In the genomic region with DNA sequence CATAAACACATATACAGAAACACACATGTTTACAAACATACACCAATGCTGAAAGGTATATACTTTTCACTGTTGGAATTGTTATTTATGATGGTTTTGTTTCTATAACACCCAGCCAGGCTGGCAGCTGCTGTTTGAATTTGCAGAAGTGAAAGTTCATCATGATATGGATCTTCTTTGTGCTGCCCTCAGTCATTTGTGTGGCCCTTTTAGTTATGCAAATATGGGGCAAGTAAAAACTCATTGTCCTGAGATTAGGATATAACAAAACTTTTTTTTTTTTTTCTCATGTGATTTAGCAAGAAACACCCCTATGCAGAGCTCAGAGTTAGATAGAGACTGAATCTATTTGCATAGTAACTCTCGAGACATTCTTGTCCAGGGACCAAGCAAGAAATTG, we compare ENCODE assay signal across 12 cellular contexts.
DNase-seq lines count a peak whose midpoint lies in the region; ATAC-seq and TF ChIP-seq lines count a peak whose summit lies in the region.
"Had no signal": no experiment of that assay in that cellular context is flagged by ENCODE, and none has a peak within 500 bp of the region (broad histone marks: within the 10 kb centered on the region; RNA-seq: fewer than 3 reads in every experiment).

No MANE protein-coding gene starts in this region.

- no peaks in the 10 kb centered on the region for H3K36me3 ChIP-seq in A673 (ENCODE audit: insufficient read depth, low read length, poor library complexity, severe bottlenecking)
- H3K36me3 ChIP-seq: BLaER1 had no signal

- no peaks in the 10 kb centered on the region for H3K9me3 ChIP-seq in A673 (ENCODE audit: low read depth, low read length, poor library complexity, severe bottlenecking)

- POLR2A ChIA-PET in A673 (lab: Charles Lee; ENCODE audit: low non-redundant PET) = no interaction called here

- no peak overlapping the region for H3K4me3 ChIP-seq in A673 (ENCODE audit: low read depth, low read length, poor library complexity, severe bottlenecking)
- H3K4me3 ChIP-seq: BLaER1 had no signal

- intact Hi-C loops in A673 (cut with micrococcal nuclease; ENCODE audit: unreplicated experiment) = no loop called here

- peak; percentile 92 for ATAC-seq in GM18520 (IDR thresholded peaks at IDR 0.05; ENCODE audit: unreplicated experiment)
- ATAC-seq in GM21528 (IDR thresholded peaks at IDR 0.05; ENCODE audit: low FRiP score, unreplicated experiment) = peak; percentile 98
- peak; percentile 85 for ATAC-seq in HG03097 (IDR thresholded peaks at IDR 0.05; ENCODE audit: low FRiP score, unreplicated experiment)

- no peak overlapping the region for H3K27ac ChIP-seq in A673 (ENCODE audit: low read depth, low read length, poor library complexity, severe bottlenecking)
- H3K27ac ChIP-seq: BLaER1 had no signal

- CTCF ChIA-PET in A673 (lab: Charles Lee) = no interaction called here

- TF ChIP-seq CTCF in GM20000 (IDR thresholded peaks at IDR 0.05; ENCODE audit: extremely low read depth, missing control alignments) = no peak
- no peak for TF ChIP-seq CTCF in A673 (conservative IDR thresholded peaks at IDR 0.05; ENCODE audit: low read depth, low read length)

- no peaks in the 10 kb centered on the region for H3K4me1 ChIP-seq in A673 (ENCODE audit: insufficient read depth, low read length, poor library complexity, severe bottlenecking)

- no peaks in the 10 kb centered on the region for H3K27me3 ChIP-seq in A673 (replicated peaks; ENCODE audit: insufficient read depth, low read depth, low read length, poor library complexity)
- H3K27me3 ChIP-seq: BLaER1 had no signal

- DNase-seq in NOMO-1 treated with DMSO at 0.1 percent for 48 hours (lab: John Stamatoyannopoulos, UW; ENCODE audit: unreplicated experiment) (peak; percentile 71), NCI-H2081 treated with DMSO at 0.1 percent for 48 hours (lab: John Stamatoyannopoulos, UW) (no peak), GM20000 (ENCODE audit: low spot score) (no peak), A673 (ENCODE audit: low spot score) (no peak), AML-193 (lab: John Stamatoyannopoulos, UW) (no peak)
- DNase-seq: activated CD4-positive, alpha-beta T cell treated with anti-CD3 and anti-CD28 coated beads for 48 hours; NCI-H2171 treated with DMSO at 0.1 percent for 48 hours; retina had no signal

- BruUV-seq in A673 (replicated peaks; lab: Mats Ljungman, UMichigan) = no TSS peak
